Comparison of ENCODE assay signal across 25 cellular contexts in the genomic region with DNA sequence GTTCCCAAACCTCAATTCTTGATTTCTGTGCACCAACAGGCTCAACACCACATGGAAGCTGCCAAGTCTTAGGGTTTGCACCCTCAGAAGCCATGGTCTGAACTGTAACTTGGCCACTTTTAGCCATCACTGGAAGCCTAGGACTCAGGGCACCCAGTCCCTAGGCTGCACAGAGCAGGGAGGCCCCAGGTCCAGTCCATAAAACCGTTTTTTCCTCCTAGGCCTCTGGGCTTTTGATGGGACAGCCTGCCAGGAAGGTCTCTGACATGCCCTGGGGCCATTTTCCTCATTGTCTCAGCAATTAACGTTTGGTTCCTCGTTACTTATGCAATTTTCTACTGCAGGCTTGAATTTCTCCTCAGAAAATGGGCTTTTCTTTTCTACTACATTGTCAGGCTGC.
"Had no signal": no experiment of that assay in that cellular context is flagged by ENCODE, and none has a peak within 500 bp of the region (broad histone marks: within the 10 kb centered on the region; RNA-seq: fewer than 3 reads in every experiment).

No MANE protein-coding gene starts in this region.

- H3K4me1 ChIP-seq: colonic mucosa, esophagus squamous epithelium, gastrocnemius medialis, heart right ventricle, left lung, lower lobe of right lung had no signal

- H3K27ac ChIP-seq: colonic mucosa, epithelial cell of prostate, esophagus squamous epithelium, gastrocnemius medialis, heart right ventricle, left lung, lower lobe of right lung had no signal

- H3K36me3 ChIP-seq: colonic mucosa, esophagus squamous epithelium, gastrocnemius medialis, heart right ventricle, left lung, lower lobe of right lung had no signal

- DNase-seq: colonic mucosa; cortex of kidney; effector CD8-positive, alpha-beta T cell; effector memory CD8-positive, alpha-beta T cell; endodermal cell; erythroblast; esophagus squamous epithelium; foreskin fibroblast; foreskin melanocyte; gastrocnemius medialis; glutamatergic neuron; head of caudate nucleus; heart right ventricle; hippocampal formation; left cardiac atrium; left lung; left ventricle myocardium superior; lower lobe of right lung; mesendoderm; midbrain had no signal

- FAIRE-seq: endometrium, islet of Langerhans, keratinocyte had no signal

- ATAC-seq: effector memory CD8-positive, alpha-beta T cell; esophagus mucosa; gastrocnemius medialis; heart right ventricle; left cardiac atrium; left lung; left ventricle myocardium superior; lower lobe of right lung had no signal

- H3K9me3 ChIP-seq: colonic mucosa, gastrocnemius medialis, lower lobe of right lung had no signal

- H3K27me3 ChIP-seq: colonic mucosa, esophagus squamous epithelium, gastrocnemius medialis, heart right ventricle, left lung had no signal

- H3K4me3 ChIP-seq: colonic mucosa, esophagus squamous epithelium, gastrocnemius medialis, heart right ventricle, left lung, lower lobe of right lung had no signal
